Comparison of ENCODE assay signal across 22 cellular contexts in genomic region chr9:123523828-123524227, GRCh38.
"Had no signal": no experiment of that assay in that cellular context is flagged by ENCODE, and none has a peak within 500 bp of the region (broad histone marks: within the 10 kb centered on the region; RNA-seq: fewer than 3 reads in every experiment).

No MANE protein-coding gene starts in this region.

- H3K36me3 ChIP-seq: esophagus squamous epithelium, gastrocnemius medialis, heart right ventricle, left lung, lower lobe of right lung had no signal

- H3K27ac ChIP-seq: coronary artery, dorsolateral prefrontal cortex, esophagus squamous epithelium, gastrocnemius medialis, heart right ventricle, left lung, lower lobe of right lung had no signal

- H3K4me3 ChIP-seq: coronary artery, dorsolateral prefrontal cortex, esophagus squamous epithelium, gastrocnemius medialis, heart right ventricle, left lung, lower lobe of right lung, mucosa of descending colon had no signal

- DNase-seq: dermis blood vessel endothelial cell; dorsolateral prefrontal cortex; effector CD4-positive, alpha-beta T cell; effector memory CD4-positive, alpha-beta T cell; esophagus squamous epithelium; foreskin fibroblast; foreskin melanocyte; gastrocnemius medialis; glutamatergic neuron; head of caudate nucleus; heart right ventricle; hypothalamus; immature natural killer cell; left cardiac atrium; left lung; left ventricle myocardium superior; lower lobe of right lung; mesenchymal stem cell; mucosa of descending colon; naive B cell had no signal

- H3K36me3 Mint-ChIP-seq: mesothelial cell of epicardium had no signal

- H3K9me3 ChIP-seq: esophagus squamous epithelium, gastrocnemius medialis, heart right ventricle, left lung, lower lobe of right lung, mucosa of descending colon had no signal

- H3K4me1 Mint-ChIP-seq: immature natural killer cell, mesothelial cell of epicardium, naive B cell had no signal

- H3K9me3 Mint-ChIP-seq: immature natural killer cell, mesothelial cell of epicardium, naive B cell had no signal

- H3K4me3 Mint-ChIP-seq: immature natural killer cell, mesothelial cell of epicardium had no signal

- H3K27me3 Mint-ChIP-seq: naive B cell had no signal

- H3K27ac Mint-ChIP-seq: immature natural killer cell, mesothelial cell of epicardium, naive B cell had no signal

- H3K4me1 ChIP-seq: esophagus squamous epithelium, gastrocnemius medialis, heart right ventricle, left lung, lower lobe of right lung had no signal

- H3K27me3 ChIP-seq: dorsolateral prefrontal cortex, esophagus squamous epithelium, gastrocnemius medialis, heart right ventricle, left lung had no signal
